7 cellular contexts compared by ENCODE assay signal in the genomic region with DNA sequence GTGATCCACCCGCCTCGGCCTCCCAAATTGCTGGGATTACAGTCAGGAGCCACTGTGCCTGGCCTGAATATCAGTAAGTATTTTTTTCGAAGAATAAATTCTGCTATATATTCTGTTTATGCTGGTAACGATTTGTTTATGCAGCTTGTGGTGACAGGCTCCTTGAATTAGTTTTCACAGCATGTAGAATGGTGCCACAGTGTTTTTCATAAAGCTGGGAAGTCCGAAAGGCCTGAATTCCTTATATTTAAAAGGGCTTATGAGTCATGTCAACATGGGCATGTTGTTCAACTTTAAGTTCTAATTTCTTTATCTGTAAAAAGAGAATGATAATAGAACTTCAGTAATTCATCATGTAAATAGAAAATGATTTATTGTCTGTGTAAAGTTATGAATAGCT. TPM values are rescaled to one million over a fixed set of nuclear protein-coding genes. Genes with fewer than 3 reads are reported as not detected.
"Had no signal": no experiment of that assay in that cellular context is flagged by ENCODE, and none has a peak within 500 bp of the region (broad histone marks: within the 10 kb centered on the region; RNA-seq: fewer than 3 reads in every experiment).

No MANE protein-coding gene starts in this region.

- DNase-seq: GM23248, GOT3, H7, HFFc6, IMR-90, KBM-7 had no signal

- H3K36me3 ChIP-seq: HAP-1 had no signal

- H3K4me3 ChIP-seq: GM23248, HAP-1 had no signal

RNA-seq across cellular contexts. Expression of a gene that starts 54.0 kb away (rescaled TPM):
- total RNA-seq: GM23248, H7, HFFc6, IMR-90 had no signal
